In genomic region chr12:100141998-100142850, GRCh38 we compare ENCODE assay signal across 8 cellular contexts. TPM values are rescaled to one million over a fixed set of nuclear protein-coding genes. Genes with fewer than 3 reads are reported as not detected.
DNase-seq lines count a peak whose midpoint lies in the region; ATAC-seq and TF ChIP-seq lines count a peak whose summit lies in the region.

No MANE protein-coding gene starts in this region.

- intact Hi-C loops in left ventricle myocardium superior (cut with micrococcal nuclease) = loop anchor here (10.0 kb wide), 1 partner anchor 83 kb away; no protein-coding TSS in a partner anchor
- intact Hi-C loops in prostate gland (cut with DNase I) = loop anchor here (5.0 kb wide), 1 partner anchor 60 kb away; the partner anchor contains the start of gene ACTR6

- WGBS in prostate gland = 2% methylated on average over 42 of the region's 86 CpGs

- no peaks in the 10 kb centered on the region for H3K27me3 ChIP-seq in Peyer's patch
- H3K27me3 ChIP-seq in adipocyte (replicated peaks; ENCODE audit: control insufficient read depth, insufficient read depth, low read length) = no peaks in the 10 kb centered on the region
- no peaks in the 10 kb centered on the region for H3K27me3 ChIP-seq in prostate gland (replicated peaks; ENCODE audit: insufficient read depth)

- DNase-seq in D341Med (ENCODE audit: low spot score) (peak; percentile 70), Peyer's patch (peak; percentile 36 to 73 (median 62)), adipocyte (ENCODE audit: low read depth) (peak; percentile 69), left ventricle myocardium superior (peak; percentile 69), prostate gland (ENCODE audit: low spot score) (peak; percentile 82), NCI-H187 treated with DMSO at 0.1 percent for 48 hours (lab: John Stamatoyannopoulos, UW) (no peak)

- TF ChIP-seq POLR2A in Peyer's patch (IDR thresholded peaks at IDR 0.05) = peak; percentile 40 to 51
- peak; percentile 87 for TF ChIP-seq POLR2A in prostate gland (IDR thresholded peaks at IDR 0.05)

- H3K4me1 ChIP-seq in Peyer's patch (peaks cover 0 to 22% (median 3%) of the 10 kb centered on the region in 4 donors), adipocyte (ENCODE audit: control insufficient read depth, insufficient read depth, low read length) (peaks cover 38% of the 10 kb centered on the region), prostate gland (replicated peaks) (no peaks in the 10 kb centered on the region)

- ATAC-seq in GM19455 (IDR thresholded peaks at IDR 0.05; ENCODE audit: unreplicated experiment) (peak; percentile 48), HG03521 (IDR thresholded peaks at IDR 0.05; ENCODE audit: unreplicated experiment) (peak; percentile 37), left ventricle myocardium superior (peak; percentile 73)

- TF ChIP-seq CTCF in Peyer's patch (IDR thresholded peaks at IDR 0.05) (peak in 2 of 6 experiments; percentile 3 to 22), prostate gland (IDR thresholded peaks at IDR 0.05) (peak in 1 of 4 experiments; percentile 6)

- H3K27ac ChIP-seq in Peyer's patch (peak overlapping the region; percentile 88 to 95 (median 93)), prostate gland (peak overlapping the region; percentile 93 to 94)

- peak overlapping the region; percentile 96 for H3K9ac ChIP-seq in adipocyte (ENCODE audit: low read length)

- H3K36me3 ChIP-seq in Peyer's patch (no peaks in the 10 kb centered on the region), adipocyte (ENCODE audit: control insufficient read depth, insufficient read depth, low read length, severe bottlenecking) (no peaks in the 10 kb centered on the region), prostate gland (no peaks in the 10 kb centered on the region)

- H3K9me3 ChIP-seq in Peyer's patch = no peaks in the 10 kb centered on the region
- H3K9me3 ChIP-seq in adipocyte (ENCODE audit: control insufficient read depth, low read length) = no peaks in the 10 kb centered on the region
- no peaks in the 10 kb centered on the region for H3K9me3 ChIP-seq in prostate gland

- H3K4me3 ChIP-seq in Peyer's patch = peak overlapping the region; percentile 78 to 95 (median 90)
- H3K4me3 ChIP-seq in adipocyte (ENCODE audit: low read length) = peak overlapping the region; percentile 96
- H3K4me3 ChIP-seq in prostate gland = peak overlapping the region; percentile 74 to 82

RNA-seq across cellular contexts. Expression of gene BLTP3B, which starts 0.5 kb away (rescaled TPM):
- 10 to 100 TPM; 20.6 to 56.9 (median 27.9) TPM for total RNA-seq in Peyer's patch
- total RNA-seq in left ventricle myocardium superior = 12.0 TPM
- 10 to 100 TPM; 20.4 to 24.8 TPM for total RNA-seq in prostate gland

RNA-seq across cellular contexts. Expression of gene ACTR6, which starts 58.4 kb away (rescaled TPM):
- 10 to 100 TPM in 3 of 4 donors, 1 to 10 TPM in 1; 4.2 to 21.5 (median 12.2) TPM for total RNA-seq in Peyer's patch
- total RNA-seq in left ventricle myocardium superior = 23.8 TPM
- 10 to 100 TPM; 10.3 to 32.6 TPM for total RNA-seq in prostate gland
